In the genomic region with DNA sequence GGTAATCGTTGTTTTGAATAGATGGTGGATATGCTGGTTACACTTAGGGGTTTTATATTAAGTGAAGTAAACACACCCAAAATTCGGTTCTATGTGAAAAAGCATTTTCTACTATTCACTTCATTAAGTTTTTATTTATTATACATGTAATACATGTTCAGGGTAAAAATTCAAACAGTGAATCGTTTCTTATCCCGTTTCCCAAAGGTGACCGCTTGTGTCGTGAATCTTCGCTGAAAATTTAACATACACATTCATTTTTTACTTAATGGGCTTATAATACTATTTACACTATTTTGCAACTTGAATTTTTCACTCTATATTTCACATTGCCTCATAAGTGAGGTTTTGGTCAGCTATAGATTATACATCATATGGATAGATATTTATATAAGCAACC, we compare ENCODE assay signal across 10 cellular contexts. TPM values are rescaled to one million over a fixed set of nuclear protein-coding genes. Genes with fewer than 3 reads are reported as not detected.
DNase-seq lines count a peak whose midpoint lies in the region; ATAC-seq and TF ChIP-seq lines count a peak whose summit lies in the region.
"Had no signal": no experiment of that assay in that cellular context is flagged by ENCODE, and none has a peak within 500 bp of the region (broad histone marks: within the 10 kb centered on the region; RNA-seq: fewer than 3 reads in every experiment).

No MANE protein-coding gene starts in this region.

- H3K9me2 ChIP-seq in neural cell (ENCODE audit: insufficient read depth, low read length), result no peaks in the 10 kb centered on the region

- no peak for ATAC-seq in stimulated activated naive B cell treated with anti-CD40 and anti-IgM and Interleukin-4, amounts not matched to agents 10 μg/mL and 1 μg/mL and 100 μg/mL, for 72 hours (replicated peaks)
- no peak for ATAC-seq in HG02610 (IDR thresholded peaks at IDR 0.05; ENCODE audit: unreplicated experiment)

- TF ChIP-seq RAD21 in neural cell (conservative IDR thresholded peaks at IDR 0.05), result no peak

- H3K27ac Mint-ChIP-seq in stimulated activated naive B cell treated with anti-CD40 and anti-IgM and Interleukin-4, amounts not matched to agents 10 μg/mL and 1 μg/mL and 100 μg/mL, for 72 hours, result no peak overlapping the region

- H3K27me3 ChIP-seq in GM06990 (replicated peaks; ENCODE audit: control insufficient read depth, insufficient read depth, low read length), result no peaks in the 10 kb centered on the region
- no peaks in the 10 kb centered on the region for H3K27me3 ChIP-seq in duodenal mucosa (ENCODE audit: control insufficient read depth in 1 of 2, insufficient read depth in 2 of 2, low read length in 2 of 2)
- H3K27me3 ChIP-seq in neural cell (ENCODE audit: insufficient read depth, low read depth, low read length), result no peaks in the 10 kb centered on the region

- H3K36me3 ChIP-seq in GM06990 (ENCODE audit: control insufficient read depth, insufficient read depth, low read length), result no peaks in the 10 kb centered on the region
- no peaks in the 10 kb centered on the region for H3K36me3 ChIP-seq in duodenal mucosa (ENCODE audit: control insufficient read depth in 1 of 2, insufficient read depth in 2 of 2, low read length in 2 of 2)
- H3K36me3 ChIP-seq in neural cell (ENCODE audit: insufficient read depth, low read length), result no peaks in the 10 kb centered on the region

- no peaks in the 10 kb centered on the region for H4K20me1 ChIP-seq in neural cell (ENCODE audit: insufficient read depth)

- no peak overlapping the region for H3K4me3 Mint-ChIP-seq in stimulated activated naive B cell treated with anti-CD40 and anti-IgM and Interleukin-4, amounts not matched to agents 10 μg/mL and 1 μg/mL and 100 μg/mL, for 72 hours

- H3F3A ChIP-seq in neural cell (ENCODE audit: insufficient read depth, low read length, poor library complexity, severe bottlenecking), result peaks cover 3% of the 10 kb centered on the region

- no peak for TF ChIP-seq POLR2A in NB4 (IDR thresholded peaks at IDR 0.05; ENCODE audit: extremely low read depth, insufficient read length)

- no peaks in the 10 kb centered on the region for H3K9me3 Mint-ChIP-seq in stimulated activated naive B cell treated with anti-CD40 and anti-IgM and Interleukin-4, amounts not matched to agents 10 μg/mL and 1 μg/mL and 100 μg/mL, for 72 hours

- H3K4me3 ChIP-seq in GM06990 (replicated peaks; ENCODE audit: low read depth, low read length) (peak overlapping the region; percentile 77), NB4 (ENCODE audit: low read depth, low read length) (peak overlapping the region; percentile 99), duodenal mucosa (ENCODE audit: low read depth in 1 of 2, low read length in 2 of 2) (peak overlapping the region; percentile 80 to 90), neural cell (ENCODE audit: low read length) (peak overlapping the region; percentile 69)

- TF ChIP-seq CTCF in GM06990 (IDR thresholded peaks at IDR 0.05; ENCODE audit: insufficient read depth, low read length, poor library complexity, severe bottlenecking), result no peak
- TF ChIP-seq CTCF in NB4 (IDR thresholded peaks at IDR 0.05; ENCODE audit: low read depth, low read length), result no peak
- no peak for TF ChIP-seq CTCF in neural cell (IDR thresholded peaks at IDR 0.05; ENCODE audit: poor library complexity, severe bottlenecking)

- H3K27me3 Mint-ChIP-seq in stimulated activated naive B cell treated with anti-CD40 and anti-IgM and Interleukin-4, amounts not matched to agents 10 μg/mL and 1 μg/mL and 100 μg/mL, for 72 hours, result no peaks in the 10 kb centered on the region

- TF ChIP-seq EP300 in neural cell (conservative IDR thresholded peaks at IDR 0.05; ENCODE audit: poor library complexity, severe bottlenecking), result no peak

- DNase-seq in GM06990 (ENCODE audit: extremely low read depth, insufficient read length), result no peak
- no peak for DNase-seq in NB4 (ENCODE audit: low read depth)
- DNase-seq in C1 segment of cervical spinal cord (lab: John Stamatoyannopoulos, UW), result no peak
- no peak for DNase-seq in stimulated activated naive B cell treated with anti-CD40 and anti-IgM and Interleukin-4, amounts not matched to agents 10 μg/mL and 1 μg/mL and 100 μg/mL, for 72 hours
- no peak for DNase-seq in SHP77 (lab: John Stamatoyannopoulos, UW)
- DNase-seq: activated naive CD4-positive, alpha-beta T cell treated with Interleukin-2 at 50 U/mL for 16 hours; NCI-H510A treated with DMSO at 0.1 percent for 48 hours had no signal

- peak overlapping the region; percentile 56 for H3K4me2 ChIP-seq in neural cell (ENCODE audit: low read length)

- H3K9ac ChIP-seq in duodenal mucosa (ENCODE audit: low read depth in 1 of 2, low read length in 2 of 2) (no peak overlapping the region), neural cell (ENCODE audit: low read length) (no peak overlapping the region)

- peaks cover 15 to 20% of the 10 kb centered on the region in 2 donors for H3K4me1 Mint-ChIP-seq in stimulated activated naive B cell treated with anti-CD40 and anti-IgM and Interleukin-4, amounts not matched to agents 10 μg/mL and 1 μg/mL and 100 μg/mL, for 72 hours

- H3K79me2 ChIP-seq in neural cell (replicated peaks; ENCODE audit: insufficient read depth, low read length), result peaks cover 43% of the 10 kb centered on the region

- peaks cover 8 to 16% of the 10 kb centered on the region in 2 donors for H3K4me1 ChIP-seq in duodenal mucosa (ENCODE audit: control insufficient read depth in 1 of 2, insufficient read depth in 2 of 2, low read length in 2 of 2)

- no peak overlapping the region for H2AFZ ChIP-seq in neural cell (ENCODE audit: low read depth, low read length)

- H3K36me3 Mint-ChIP-seq in stimulated activated naive B cell treated with anti-CD40 and anti-IgM and Interleukin-4, amounts not matched to agents 10 μg/mL and 1 μg/mL and 100 μg/mL, for 72 hours, result peaks cover 7 to 14% of the 10 kb centered on the region in 2 donors

- H3K27ac ChIP-seq in duodenal mucosa (ENCODE audit: low read depth, low read length) (no peak overlapping the region), neural cell (ENCODE audit: low read length) (no peak overlapping the region)

- no peaks in the 10 kb centered on the region for H3K9me3 ChIP-seq in duodenal mucosa (ENCODE audit: control insufficient read depth in 1 of 2, low read length in 2 of 2)
- no peaks in the 10 kb centered on the region for H3K9me3 ChIP-seq in neural cell (ENCODE audit: low read length)

TF ChIP-seq in neural cell, 6 proteins besides CTCF, POLR2A, EP300 and RAD21:
- TF ChIP-seq EZH2 (IDR thresholded peaks at IDR 0.05; ENCODE audit: borderline replicate concordance, insufficient read depth, low read length, poor library complexity, severe bottlenecking), result no peak
- no peak for TF ChIP-seq TAF1 (IDR thresholded peaks at IDR 0.05; ENCODE audit: low read depth)
- TF ChIP-seq, protein P1, sequence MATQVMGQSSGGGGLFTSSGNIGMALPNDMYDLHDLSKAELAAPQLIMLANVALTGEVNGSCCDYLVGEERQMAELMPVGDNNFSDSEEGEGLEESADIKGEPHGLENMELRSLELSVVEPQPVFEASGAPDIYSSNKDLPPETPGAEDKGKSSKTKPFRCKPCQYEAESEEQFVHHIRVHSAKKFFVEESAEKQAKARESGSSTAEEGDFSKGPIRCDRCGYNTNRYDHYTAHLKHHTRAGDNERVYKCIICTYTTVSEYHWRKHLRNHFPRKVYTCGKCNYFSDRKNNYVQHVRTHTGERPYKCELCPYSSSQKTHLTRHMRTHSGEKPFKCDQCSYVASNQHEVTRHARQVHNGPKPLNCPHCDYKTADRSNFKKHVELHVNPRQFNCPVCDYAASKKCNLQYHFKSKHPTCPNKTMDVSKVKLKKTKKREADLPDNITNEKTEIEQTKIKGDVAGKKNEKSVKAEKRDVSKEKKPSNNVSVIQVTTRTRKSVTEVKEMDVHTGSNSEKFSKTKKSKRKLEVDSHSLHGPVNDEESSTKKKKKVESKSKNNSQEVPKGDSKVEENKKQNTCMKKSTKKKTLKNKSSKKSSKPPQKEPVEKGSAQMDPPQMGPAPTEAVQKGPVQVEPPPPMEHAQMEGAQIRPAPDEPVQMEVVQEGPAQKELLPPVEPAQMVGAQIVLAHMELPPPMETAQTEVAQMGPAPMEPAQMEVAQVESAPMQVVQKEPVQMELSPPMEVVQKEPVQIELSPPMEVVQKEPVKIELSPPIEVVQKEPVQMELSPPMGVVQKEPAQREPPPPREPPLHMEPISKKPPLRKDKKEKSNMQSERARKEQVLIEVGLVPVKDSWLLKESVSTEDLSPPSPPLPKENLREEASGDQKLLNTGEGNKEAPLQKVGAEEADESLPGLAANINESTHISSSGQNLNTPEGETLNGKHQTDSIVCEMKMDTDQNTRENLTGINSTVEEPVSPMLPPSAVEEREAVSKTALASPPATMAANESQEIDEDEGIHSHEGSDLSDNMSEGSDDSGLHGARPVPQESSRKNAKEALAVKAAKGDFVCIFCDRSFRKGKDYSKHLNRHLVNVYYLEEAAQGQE (IDR thresholded peaks at IDR 0.05; ENCODE audit: borderline replicate concordance), result no peak
- TF ChIP-seq POLR2AphosphoS5 (IDR thresholded peaks at IDR 0.05), result no peak
- TF ChIP-seq SMC3 (conservative IDR thresholded peaks at IDR 0.05; ENCODE audit: poor library complexity), result no peak
- TF ChIP-seq MXI1 (conservative IDR thresholded peaks at IDR 0.05; ENCODE audit: poor library complexity, severe bottlenecking), result no peak
TF ChIP-seq in neural cell: peak in this region for 0.

RNA-seq across cellular contexts. Expression of a gene that starts 24.5 kb away (rescaled TPM):
- 74.7 and 83.4 TPM in 2 replicates for polyA plus RNA-seq in neural cell
- 205 and 217 TPM in 2 replicates for polyA minus RNA-seq in neural cell
